Comparison of ENCODE assay signal across 8 cellular contexts in the genomic region with DNA sequence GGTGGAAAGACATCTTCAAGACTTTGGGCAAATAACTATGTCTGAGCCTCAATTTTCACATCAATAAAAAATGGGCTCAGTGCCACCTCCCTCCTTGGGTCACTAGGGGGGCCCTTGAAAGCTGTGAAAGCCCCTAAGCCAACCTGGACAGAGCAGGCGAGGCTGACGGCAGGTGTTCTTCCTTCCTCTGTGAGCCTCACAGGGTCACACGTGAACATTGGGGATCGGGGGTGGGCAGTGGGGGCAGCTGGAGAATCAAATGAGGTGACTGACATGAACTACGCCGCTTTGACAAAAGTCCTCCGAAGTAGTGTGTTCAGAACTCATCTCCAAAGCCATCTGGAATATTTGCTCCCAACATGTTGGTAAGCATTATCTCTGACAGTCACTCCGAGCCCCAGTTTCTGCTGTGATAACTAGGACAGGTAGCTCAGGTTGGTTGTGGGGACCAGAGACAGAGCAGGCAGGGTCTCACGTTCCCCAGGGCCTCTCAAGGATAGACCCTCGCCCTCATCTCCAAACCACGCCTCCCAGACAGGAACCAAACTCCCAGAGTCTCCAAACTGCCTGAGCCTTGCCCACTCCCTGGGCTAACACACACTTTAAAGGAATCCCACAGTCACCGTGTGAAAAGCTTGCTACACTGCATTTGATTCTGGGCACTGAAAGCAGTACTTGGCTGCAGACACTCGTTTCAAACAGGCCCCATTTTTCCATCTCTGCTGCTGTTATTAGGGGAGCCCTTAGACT. TPM values are rescaled to one million over a fixed set of nuclear protein-coding genes. Genes with fewer than 3 reads are reported as not detected.
DNase-seq lines count a peak whose midpoint lies in the region; ATAC-seq and TF ChIP-seq lines count a peak whose summit lies in the region.

No MANE protein-coding gene starts in this region.

- no peak overlapping the region for H3K9ac ChIP-seq in parathyroid adenoma

- no peaks in the 10 kb centered on the region for H3K9me3 ChIP-seq in parathyroid adenoma (ENCODE audit: control insufficient read depth, low read length)

- peak overlapping the region; percentile 60 for H2AFZ ChIP-seq in parathyroid adenoma

- peaks cover 4 to 9% of the 10 kb centered on the region in 2 donors for H3K27me3 Mint-ChIP-seq in effector memory CD8-positive, alpha-beta T cell

- intact Hi-C loops in head of caudate nucleus (cut with DNase I): no loop called here

- H3K4me3 ChIP-seq in GM12864 (ENCODE audit: low read depth, low read length): peak overlapping the region; percentile 42
- peak overlapping the region; percentile 50 for H3K4me3 ChIP-seq in Jurkat, Clone E6-1 (ENCODE audit: low read length)
- peak overlapping the region; percentile 27 for H3K4me3 ChIP-seq in parathyroid adenoma (ENCODE audit: low read depth, low read length)

- H3K27me3 ChIP-seq in parathyroid adenoma (ENCODE audit: control insufficient read depth, insufficient read depth, low read length): no peaks in the 10 kb centered on the region

- TF ChIP-seq CTCF in GM12864 (IDR thresholded peaks at IDR 0.05; ENCODE audit: low read depth, low read length, missing control alignments) (no peak), parathyroid adenoma (IDR thresholded peaks at IDR 0.05) (no peak)

- peak overlapping the region; percentile 76 to 77 for H3K4me3 Mint-ChIP-seq in effector memory CD8-positive, alpha-beta T cell

- no peak overlapping the region for H3K27ac ChIP-seq in parathyroid adenoma

- peak overlapping the region; percentile 65 for H3K4me2 ChIP-seq in parathyroid adenoma (ENCODE audit: low read length)

- H3K27ac Mint-ChIP-seq in effector memory CD8-positive, alpha-beta T cell: peak overlapping the region in 1 of 2 donors; percentile 22

- H3K4me1 ChIP-seq in parathyroid adenoma: peaks cover 10% of the 10 kb centered on the region

- H3K36me3 Mint-ChIP-seq in effector memory CD8-positive, alpha-beta T cell (ENCODE audit: insufficient read depth): peaks cover 9% of the 10 kb centered on the region

- H3K9me3 Mint-ChIP-seq in effector memory CD8-positive, alpha-beta T cell: no peaks in the 10 kb centered on the region

- no peaks in the 10 kb centered on the region for H3K79me2 ChIP-seq in parathyroid adenoma

- ATAC-seq in effector memory CD8-positive, alpha-beta T cell (replicated peaks): peak; percentile 25
- ATAC-seq in GM19035 (IDR thresholded peaks at IDR 0.05; ENCODE audit: unreplicated experiment) (no peak), HG02981 (IDR thresholded peaks at IDR 0.05; ENCODE audit: unreplicated experiment) (no peak)

- peaks cover 15 to 25% of the 10 kb centered on the region in 2 donors for H3K4me1 Mint-ChIP-seq in effector memory CD8-positive, alpha-beta T cell (ENCODE audit: low read depth in 2 of 2)

- DNase-seq in GM12864 (ENCODE audit: low read depth) (no peak), NCI-H82 (lab: John Stamatoyannopoulos, UW) (no peak), head of caudate nucleus (no peak)
- no peak for DNase-seq in Jurkat, Clone E6-1 (ENCODE audit: low read depth, low spot score)
- no peak for DNase-seq in effector memory CD8-positive, alpha-beta T cell

- H3K36me3 ChIP-seq in parathyroid adenoma (ENCODE audit: control insufficient read depth, insufficient read depth, low read length): no peaks in the 10 kb centered on the region

RNA-seq across cellular contexts. Expression of a gene that starts 0.8 kb away (rescaled TPM):
- 12.5 TPM for polyA plus RNA-seq in Jurkat, Clone E6-1 (2012; ENCODE audit: insufficient read depth, insufficient read length)
